31 cellular contexts compared by ENCODE assay signal in genomic region chr2:9852881-9853280, GRCh38.
"Had no signal": no experiment of that assay in that cellular context is flagged by ENCODE, and none has a peak within 500 bp of the region (broad histone marks: within the 10 kb centered on the region; RNA-seq: fewer than 3 reads in every experiment).

No MANE protein-coding gene starts in this region.

- H3K9me3 Mint-ChIP-seq: natural killer cell had no signal

- H3K4me1 ChIP-seq: parathyroid adenoma, psoas muscle, spleen, testis, tibial artery, transverse colon, upper lobe of right lung, uterus had no signal

- H3K9me3 ChIP-seq: psoas muscle, suprapubic skin, testis, tibial artery, transverse colon, upper lobe of right lung, uterus had no signal

- H3K79me2 ChIP-seq: parathyroid adenoma had no signal

- H3K9ac ChIP-seq: neural progenitor cell, parathyroid adenoma had no signal

- ATAC-seq: naive thymus-derived CD4-positive, alpha-beta T cell; natural killer cell; psoas muscle; right cardiac atrium; sciatic nerve; stimulated activated naive CD8-positive, alpha-beta T cell treated with anti-CD3 and anti-CD28 coated beads, Interleukin-15, amount 100 ng/mL, for 72 hours; stimulated activated naive CD8-positive, alpha-beta T cell treated with anti-CD3 and anti-CD28 coated beads, Interleukin-15, Interleukin-2, amounts not matched to agents 100 U/mL and 50 U/mL, for 24 hours; upper lobe of right lung had no signal

- H3K4me3 Mint-ChIP-seq: naive thymus-derived CD4-positive, alpha-beta T cell; natural killer cell; nephron; neural progenitor cell; stimulated activated naive CD8-positive, alpha-beta T cell treated with anti-CD3 and anti-CD28 coated beads, Interleukin-15, amount 100 ng/mL, for 72 hours; type B pancreatic cell had no signal

- H3K27ac Mint-ChIP-seq: naive thymus-derived CD4-positive, alpha-beta T cell; natural killer cell; nephron; neural progenitor cell; progenitor cell of endocrine pancreas; type B pancreatic cell had no signal

- H3K27me3 ChIP-seq: neural progenitor cell, ovary, spleen, suprapubic skin, testis, tibial artery, transverse colon, upper lobe of right lung, uterus had no signal

- H3K4me1 Mint-ChIP-seq: natural killer cell, nephron, neural progenitor cell had no signal

- H3K27ac ChIP-seq: neural progenitor cell, ovary, parathyroid adenoma, psoas muscle, spleen, suprapubic skin, testis, tibial artery, transverse colon, upper lobe of right lung, uterus had no signal

- H3K36me3 ChIP-seq: ovary, uterus had no signal

- H3K4me2 ChIP-seq: neural progenitor cell, smooth muscle cell had no signal

- H2AFZ ChIP-seq: neural progenitor cell, parathyroid adenoma had no signal

- H3K27me3 Mint-ChIP-seq: naive thymus-derived CD4-positive, alpha-beta T cell; progenitor cell of endocrine pancreas; stimulated activated naive CD8-positive, alpha-beta T cell treated with anti-CD3 and anti-CD28 coated beads, Interleukin-15, amount 100 ng/mL, for 72 hours; type B pancreatic cell had no signal

- DNase-seq: naive thymus-derived CD4-positive, alpha-beta T cell; natural killer cell; occipital lobe; ovary; posterior cingulate gyrus; psoas muscle; right cardiac atrium; spleen; stimulated activated CD4-positive, alpha-beta T cell treated with anti-CD3 and anti-CD28 coated beads, Interleukin-12 subunit alpha, Interleukin-12 subunit beta, amount 100 ng/mL, for 4 hours; stimulated activated CD4-positive, alpha-beta T cell treated with anti-CD3 and anti-CD28 coated beads, Interleukin-1b, Interleukin-23, amount 100 ng/mL, for 48 hours; stimulated activated CD4-positive, alpha-beta T cell treated with anti-CD3 and anti-CD28 coated beads, Interleukin-4, amount 100 ng/mL, for 1 hour; stimulated activated CD4-positive, alpha-beta T cell treated with anti-CD3 and anti-CD28 coated beads, Interleukin-4, amount 100 ng/mL, for 4 hours; stimulated activated CD8-positive, alpha-beta memory T cell treated with anti-CD3 and anti-CD28 coated beads, Interleukin-4, amount 100 ng/mL, for 48 hours; stimulated activated naive CD4-positive, alpha-beta T cell; stimulated activated naive CD8-positive, alpha-beta T cell treated with anti-CD3 and anti-CD28 coated beads, Interleukin-15, amount 100 ng/mL, for 72 hours; stimulated activated naive CD8-positive, alpha-beta T cell treated with anti-CD3 and anti-CD28 coated beads, Interleukin-15, Interleukin-2, amounts not matched to agents 100 U/mL and 50 U/mL, for 24 hours; substantia nigra; testis; tibial artery; transverse colon; upper lobe of right lung; uterus had no signal

- H3K4me3 ChIP-seq: neural progenitor cell, ovary, psoas muscle, skin epidermis, smooth muscle cell, spleen, suprapubic skin, testis, tibial artery, transverse colon, upper lobe of right lung, uterus had no signal
